8 cellular contexts compared by ENCODE assay signal in genomic region chr10:14601872-14602725, GRCh38.
A peak's percentile ranks its signal among the peaks of the same experiment; 100 is the strongest.
DNase-seq lines count a peak whose midpoint lies in the region; ATAC-seq lines count a peak whose summit lies in the region.

No MANE protein-coding gene starts in this region.

- no peaks in the 10 kb centered on the region for H3K27me3 Mint-ChIP-seq in activated T-cell treated with anti-CD3 and anti-CD28 coated beads, Interleukin-2, amount 50 U/mL, for 72 hours (ENCODE audit: low read depth)

- DNase-seq in ELF-1 (ENCODE audit: low read depth, low spot score) (peak; percentile 49), MV-4-11 (lab: John Stamatoyannopoulos, UW) (peak; percentile 90), fibroblast of peridontal ligament (ENCODE audit: extremely low read depth) (peak; percentile 76), midbrain (lab: John Stamatoyannopoulos, UW) (no peak), NCI-H446 (lab: John Stamatoyannopoulos, UW) (no peak)
- DNase-seq in activated T-cell treated with anti-CD3 and anti-CD28 coated beads, Interleukin-2, amount 50 U/mL, for 72 hours, result peak; percentile 61
- peak; percentile 65 for DNase-seq in stimulated activated CD4-positive, alpha-beta T cell treated with anti-CD3 and anti-CD28 coated beads, Interleukin-1b, Interleukin-23, amount 100 ng/mL, for 48 hours

- peaks cover 76% of the 10 kb centered on the region for H3K4me1 Mint-ChIP-seq in activated T-cell treated with anti-CD3 and anti-CD28 coated beads, Interleukin-2, amount 50 U/mL, for 72 hours (ENCODE audit: low read depth)

- peaks cover 33 to 56% of the 10 kb centered on the region in 2 donors for H3K36me3 Mint-ChIP-seq in activated T-cell treated with anti-CD3 and anti-CD28 coated beads, Interleukin-2, amount 50 U/mL, for 72 hours (ENCODE audit: insufficient read depth in 2 of 2)

- peak overlapping the region; percentile 95 to 96 for H3K4me3 Mint-ChIP-seq in activated T-cell treated with anti-CD3 and anti-CD28 coated beads, Interleukin-2, amount 50 U/mL, for 72 hours

- peak; percentile 43 for ATAC-seq in GM21723 (IDR thresholded peaks at IDR 0.05; ENCODE audit: unreplicated experiment)
- peak; percentile 12 to 32 for ATAC-seq in activated T-cell treated with anti-CD3 and anti-CD28 coated beads, Interleukin-2, amount 50 U/mL, for 72 hours (replicated peaks in 1 of 2)

- peaks cover 8% of the 10 kb centered on the region in 2 donors for H3K9me3 Mint-ChIP-seq in activated T-cell treated with anti-CD3 and anti-CD28 coated beads, Interleukin-2, amount 50 U/mL, for 72 hours

- peak overlapping the region; percentile 55 for H3K27ac Mint-ChIP-seq in activated T-cell treated with anti-CD3 and anti-CD28 coated beads, Interleukin-2, amount 50 U/mL, for 72 hours

Comparison
In these comparisons a context has a peak if more than half of its experiments do, and no peak if none do; other contexts are left out.
1. DNase-seq: peak in ELF-1 (single experiment), MV-4-11 (single experiment), activated T-cell treated with anti-CD3 and anti-CD28 coated beads, Interleukin-2, amount 50 U/mL, for 72 hours (2 of 2), fibroblast of peridontal ligament (single experiment) and stimulated activated CD4-positive, alpha-beta T cell treated with anti-CD3 and anti-CD28 coated beads, Interleukin-1b, Interleukin-23, amount 100 ng/mL, for 48 hours (single experiment); none in midbrain (single experiment) and NCI-H446 (0 of 2).